In the genomic region with DNA sequence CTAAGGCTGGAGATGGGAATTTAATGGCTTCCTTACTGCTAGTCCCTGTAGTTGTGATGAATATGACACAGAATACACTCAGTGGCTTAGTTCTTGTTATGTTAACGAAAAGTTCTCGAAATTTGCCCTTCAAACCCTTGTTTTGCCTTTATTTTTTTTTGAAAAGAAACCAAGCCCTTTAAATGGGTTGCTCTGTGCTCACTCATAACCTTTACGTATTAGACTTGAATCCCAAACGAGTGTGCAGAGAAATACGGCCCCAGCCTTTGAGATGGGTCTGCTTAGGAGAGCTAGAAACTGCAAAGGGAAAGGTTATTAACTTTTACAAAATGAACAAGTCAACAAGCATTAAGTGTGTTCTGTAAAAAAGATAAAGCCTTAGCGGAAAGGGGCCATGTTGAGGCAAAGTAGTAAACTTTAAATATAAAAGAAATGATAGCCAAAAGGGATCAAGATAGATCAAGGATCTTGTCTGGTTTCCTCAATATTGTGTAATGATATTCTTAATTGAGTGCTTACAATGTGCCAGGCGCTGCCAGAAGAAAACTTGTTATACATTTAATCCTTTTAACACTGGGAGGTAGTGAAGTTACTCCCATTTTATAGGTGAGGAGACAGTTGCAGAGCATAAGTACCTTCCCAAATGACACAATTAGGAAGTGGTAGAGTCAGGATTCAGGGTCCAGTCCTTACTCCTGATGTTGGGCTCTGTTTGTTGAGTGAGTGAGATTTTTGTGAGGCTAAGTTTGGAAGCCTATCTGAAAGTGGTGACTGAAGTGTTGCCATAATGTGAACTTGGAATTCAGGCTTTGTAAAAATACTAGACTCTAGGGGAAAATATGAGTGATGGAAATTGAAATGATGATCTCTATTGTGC, we compare ENCODE assay signal across 8 cellular contexts. TPM values are rescaled to one million over a fixed set of nuclear protein-coding genes. Genes with fewer than 3 reads are reported as not detected.
DNase-seq lines count a peak whose midpoint lies in the region; ATAC-seq, FAIRE-seq and TF ChIP-seq lines count a peak whose summit lies in the region.

No MANE protein-coding gene starts in this region.

- in situ Hi-C loops in KBM-7 (cut with MboI; ENCODE audit: low pct_unique_long_range_greater_than_20kb, low sequenced_read_pairs) (loop anchor here (25.0 kb wide), 1 partner anchor 367 kb away; no protein-coding TSS in a partner anchor), GM12878 (cut with MboI) (loop anchor here (5.0 kb wide), 1 partner anchor 392 kb away; no protein-coding TSS in a partner anchor)

- no peaks in the 10 kb centered on the region for H3K36me3 Mint-ChIP-seq in CD4-positive, CD25-positive, alpha-beta regulatory T cell

- peak in 1 of 3 donors; percentile 33 for DNase-seq in CD4-positive, CD25-positive, alpha-beta regulatory T cell
- peak; percentile 25 for DNase-seq in KBM-7
- no peak for DNase-seq in GM12878 (ENCODE audit: low read depth, low spot score)
- DNase-seq in lower leg skin (ENCODE audit: low spot score in 2 of 2): no peak
- DNase-seq in tibial nerve (ENCODE audit: low spot score in 2 of 2): no peak
- DNase-seq in H4 (ENCODE audit: low spot score): no peak
- no peak for DNase-seq in SHP77 treated with DMSO at 0.1 percent for 48 hours (lab: John Stamatoyannopoulos, UW)

- peaks cover 52% of the 10 kb centered on the region for H3K4me1 ChIP-seq in CD4-positive, CD25-positive, alpha-beta regulatory T cell (ENCODE audit: control insufficient read depth, insufficient read depth, low read length, poor library complexity, severe bottlenecking)
- H3K4me1 ChIP-seq in GM12878 (ENCODE audit: control insufficient read depth, insufficient read depth, low read length) (peaks cover 15% of the 10 kb centered on the region), tibial nerve (peaks cover 0 to 67% (median 28%) of the 10 kb centered on the region in 4 donors)

- peak overlapping the region; percentile 97 to 100 (median 98) for H3K27ac Mint-ChIP-seq in CD4-positive, CD25-positive, alpha-beta regulatory T cell

- no peaks in the 10 kb centered on the region for H3K9me3 Mint-ChIP-seq in CD4-positive, CD25-positive, alpha-beta regulatory T cell

- 1% methylated on average over 7 of the region's 7 CpGs for WGBS in GM12878 (ENCODE audit: insufficient coverage, insufficient replicate concordance, low lambda C conversion rate, missing lambda C conversion rate)
- 9 to 12% methylated on average over 7 of the region's 7 CpGs for WGBS in lower leg skin, 2 donors
- WGBS in tibial nerve, 2 donors: 7 to 11% methylated on average over 7 of the region's 7 CpGs

- FAIRE-seq in GM12878 (lab: Jason Lieb, UNC): no peak

- intact Hi-C loops in GM12878 (cut with micrococcal nuclease; ENCODE audit: unreplicated experiment) (loop anchor here (1.0 to 5.0 kb wide), 7 partner anchors 82 to 452 kb away; a partner anchor contains a TSS), lower leg skin (cut with DNase I; ENCODE audit: low total_unique reads) (no loop called here)

- ATAC-seq in CD4-positive, CD25-positive, alpha-beta regulatory T cell (ENCODE audit: low read depth in 2 of 2): no peak
- ATAC-seq in GM12878 (no peak), HG03097 (IDR thresholded peaks at IDR 0.05; ENCODE audit: low FRiP score, unreplicated experiment) (no peak)

- peaks cover 83% of the 10 kb centered on the region for H3K79me2 ChIP-seq in GM12878 (ENCODE audit: control insufficient read depth, insufficient read depth, low read length)

- peaks cover 24 to 57% (median 47%) of the 10 kb centered on the region in 4 donors for H3K4me1 Mint-ChIP-seq in CD4-positive, CD25-positive, alpha-beta regulatory T cell

- no peaks in the 10 kb centered on the region for H3K36me3 ChIP-seq in CD4-positive, CD25-positive, alpha-beta regulatory T cell (ENCODE audit: control insufficient read depth, insufficient read depth, low read length)
- H3K36me3 ChIP-seq in GM12878 (ENCODE audit: control insufficient read depth in 2 of 2, insufficient read depth in 2 of 2, low read length in 1 of 2): 0 out of 4 replicates have a peak, but pooled peaks cover 0 to 6% of the 10 kb centered on the region in 2 experiments
- no peaks in the 10 kb centered on the region for H3K36me3 ChIP-seq in tibial nerve

- TF ChIP-seq CTCF in GM12878 (IDR thresholded peaks at IDR 0.05 in 2 of 3, conservative IDR thresholded peaks at IDR 0.05 in 1 of 3; ENCODE audit: control insufficient read depth in 2 of 3, extremely low read depth in 1 of 3, insufficient read depth in 1 of 3, low read depth in 3 of 3, low read length in 3 of 3) (no peak), lower leg skin (IDR thresholded peaks at IDR 0.05) (no peak), tibial nerve (IDR thresholded peaks at IDR 0.05) (no peak)

- H3K27me3 ChIP-seq in CD4-positive, CD25-positive, alpha-beta regulatory T cell (ENCODE audit: control insufficient read depth, insufficient read depth, low read length): no peaks in the 10 kb centered on the region
- no peaks in the 10 kb centered on the region for H3K27me3 ChIP-seq in GM12878 (replicated peaks in 1 of 2; ENCODE audit: control insufficient read depth in 2 of 2, insufficient read depth in 2 of 2, low read length in 1 of 2)
- no peaks in the 10 kb centered on the region for H3K27me3 ChIP-seq in tibial nerve

- TF ChIP-seq RAD21 in GM12878 (IDR thresholded peaks at IDR 0.05; ENCODE audit: insufficient read depth, low read depth, low read length): peak; percentile 12; the same call in 1 of the 2 replicates

- RAD21 ChIA-PET in GM12878 (lab: Charles Lee; ENCODE audit: unreplicated experiment): interaction anchor here (0.5 to 6.9 kb wide), 36 partner anchors 10 to 723 kb away, joined by 3 to 133 read pairs (median 6); no protein-coding TSS in a partner anchor

- CTCF ChIA-PET in GM12878 (lab: Yijun Ruan, JAX): interaction anchor here (0.7 to 7.5 kb wide), 22 partner anchors 10 to 722 kb away, joined by 3 to 93 read pairs (median 6); no protein-coding TSS in a partner anchor

- peak overlapping the region; percentile 88 for H3K27ac ChIP-seq in CD4-positive, CD25-positive, alpha-beta regulatory T cell (ENCODE audit: insufficient read depth, low read length, poor library complexity, severe bottlenecking)
- H3K27ac ChIP-seq in GM12878 (ENCODE audit: control insufficient read depth, insufficient read depth) (peak overlapping the region; percentile 98), tibial nerve (peak overlapping the region; percentile 91 to 98 (median 94))

- H3K4me3 Mint-ChIP-seq in CD4-positive, CD25-positive, alpha-beta regulatory T cell: peak overlapping the region; percentile 97 to 100 (median 100)

- H3K9me3 ChIP-seq in CD4-positive, CD25-positive, alpha-beta regulatory T cell (ENCODE audit: control insufficient read depth in 2 of 2, low read length in 2 of 2): no peaks in the 10 kb centered on the region
- H3K9me3 ChIP-seq in GM12878 (replicated peaks; ENCODE audit: control insufficient read depth, insufficient read depth, low read length): no peaks in the 10 kb centered on the region
- H3K9me3 ChIP-seq in tibial nerve: no peaks in the 10 kb centered on the region

- TSS peak; percentile 67 for BruUV-seq in GM12878 (replicated peaks; lab: Mats Ljungman, UMichigan)

- no peak overlapping the region for H2AFZ ChIP-seq in GM12878 (ENCODE audit: control insufficient read depth, low read depth, low read length)

- POLR2A ChIA-PET in GM12878 (lab: Charles Lee): interaction anchor here (0.8 to 3.8 kb wide), 12 partner anchors 9 to 392 kb away, joined by 3 to 26 read pairs (median 4); no protein-coding TSS in a partner anchor

- no peak for TF ChIP-seq POLR2A in GM12878 (IDR thresholded peaks at IDR 0.05; ENCODE audit: low read depth, low read length)
- TF ChIP-seq POLR2A in lower leg skin (IDR thresholded peaks at IDR 0.05): no peak
- no peak for TF ChIP-seq POLR2A in tibial nerve (IDR thresholded peaks at IDR 0.05)

- SMC1A ChIA-PET in GM12878 (lab: Charles Lee; ENCODE audit: uncharacterized antibody, unreplicated experiment): interaction anchor here (0.6 to 10.4 kb wide), 43 partner anchors 9 to 596 kb away, joined by 3 to 209 read pairs (median 5); no protein-coding TSS in a partner anchor

- no peak for TF ChIP-seq EP300 in GM12878 (IDR thresholded peaks at IDR 0.05; ENCODE audit: borderline replicate concordance in 1 of 2, control insufficient read depth in 1 of 2, low read depth in 2 of 2, low read length in 2 of 2)
- no peak for TF ChIP-seq EP300 in tibial nerve (IDR thresholded peaks at IDR 0.05)

- peak overlapping the region; percentile 98 for H3K4me3 ChIP-seq in CD4-positive, CD25-positive, alpha-beta regulatory T cell (ENCODE audit: low read depth, low read length)
- H3K4me3 ChIP-seq in GM12878 (peak overlapping the region; percentile 87), lower leg skin (ENCODE audit: low read depth, poor library complexity, severe bottlenecking) (peak overlapping the region; percentile 80), tibial nerve (peak overlapping the region; percentile 58 to 91 (median 80))

- H4K20me1 ChIP-seq in GM12878 (ENCODE audit: control insufficient read depth, insufficient read depth): peaks cover 8% of the 10 kb centered on the region; the same call in 1 of the 2 replicates

- peak overlapping the region; percentile 58 for H3K4me2 ChIP-seq in GM12878 (ENCODE audit: control insufficient read depth, insufficient read depth)

- peak overlapping the region; percentile 98 for H3K9ac ChIP-seq in GM12878 (ENCODE audit: control insufficient read depth, insufficient read depth, low read length)

- H3K27me3 Mint-ChIP-seq in CD4-positive, CD25-positive, alpha-beta regulatory T cell: peaks cover 10% of the 10 kb centered on the region

RNA-seq across cellular contexts. Expression of a gene that starts 1.9 kb away (rescaled TPM):
- total RNA-seq in CD4-positive, CD25-positive, alpha-beta regulatory T cell: 78.2 TPM
- 10 to 100 TPM; 36.7 to 48.9 (median 42.0) TPM for polyA plus RNA-seq in CD4-positive, CD25-positive, alpha-beta regulatory T cell
- 56.5 and 57.3 TPM in 2 replicates for total RNA-seq in GM12878 (2013; cell fraction: nucleolus; rRNA removed)
- total RNA-seq in GM12878 (2014; rRNA removed) (70.4 and 77.0 TPM in 2 replicates), GM12878 (2014; rRNA removed; fragmentation: Illumina TruSeq; extraction: Trizol) (89.9 and 91.6 TPM in 2 replicates), GM12878 (2021) (81.1 and 82.9 TPM in 2 replicates), lower leg skin (10 to 100 TPM; 24.7 to 62.8 (median 34.2) TPM), tibial nerve (10 to 100 TPM; 54.4 to 84.3 (median 69.9) TPM)
- polyA plus RNA-seq in GM12878 (2011; ENCODE audit: low read depth): 27.8 TPM
- polyA plus RNA-seq in GM12878 (2011; rRNA removed) (61.8 and 103 TPM in 2 replicates), GM12878 (2014; fragmentation: Illumina TruSeq; extraction: Trizol) (84.0 and 110 TPM in 2 replicates), GM12878 (2014; fragmentation: Nextera tagmentation; extraction: Ambion mirVana) (10 to 100 TPM; 26.6 to 36.6 TPM), GM12878 (2014; rRNA removed) (53.3 and 56.8 TPM in 2 replicates), GM12878 (2016; fragmentation: Nextera tagmentation; extraction: Ambion mirVana) (10 to 100 TPM; 27.0 to 64.4 TPM)
- polyA plus RNA-seq in GM12878 (2011; cell fraction: cytosol; rRNA removed): 20.3 and 24.5 TPM in 2 replicates
- polyA plus RNA-seq in GM12878 (2011; cell fraction: nucleus; rRNA removed): 9.7 and 12.0 TPM in 2 replicates
- 60.5 and 61.5 TPM in 2 replicates for polyA plus RNA-seq in GM12878 (2012)
- polyA minus RNA-seq in GM12878 (2011; rRNA and poly(A)+ RNA removed): 27.8 and 40.1 TPM in 2 replicates
- polyA minus RNA-seq in GM12878 (2011; cell fraction: cytosol; rRNA and poly(A)+ RNA removed): 21.4 and 23.3 TPM in 2 replicates
- polyA minus RNA-seq in GM12878 (2011; cell fraction: nucleus; rRNA and poly(A)+ RNA removed): 11.8 and 22.6 TPM in 2 replicates
- 22.9 and 24.6 TPM in 2 replicates for total RNA-seq in H4 (2014; rRNA removed; shearing (Covaris generic))
